ENCODE assay signal across 18 cellular contexts in the genomic region with DNA sequence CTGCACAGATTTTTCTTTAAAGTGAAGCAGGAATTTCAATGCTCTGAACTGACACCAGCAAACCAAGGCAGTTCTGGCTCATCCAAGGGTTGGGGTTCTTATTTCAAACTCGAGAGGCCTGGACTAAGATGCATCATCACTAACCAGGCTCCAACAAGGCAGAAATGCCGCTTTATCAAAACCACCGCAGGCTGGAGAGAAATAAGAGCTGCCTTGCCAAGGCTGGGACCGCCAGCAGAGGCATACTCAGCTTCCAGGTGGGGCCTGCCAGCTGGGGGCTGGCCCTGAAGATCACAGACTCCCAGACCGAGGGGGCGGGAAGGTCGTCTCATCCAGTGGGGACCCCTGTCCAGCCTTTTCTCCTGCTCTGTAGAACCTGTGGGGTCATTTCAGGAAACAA. TPM values are rescaled to one million over a fixed set of nuclear protein-coding genes. Genes with fewer than 3 reads are reported as not detected.
A peak's percentile ranks its signal among the peaks of the same experiment; 100 is the strongest.
DNase-seq lines count a peak whose midpoint lies in the region; TF ChIP-seq lines count a peak whose summit lies in the region.
"Had no signal": no experiment of that assay in that cellular context is flagged by ENCODE, and none has a peak within 500 bp of the region (broad histone marks: within the 10 kb centered on the region; RNA-seq: fewer than 3 reads in every experiment).

No MANE protein-coding gene starts in this region.

- 76% methylated on average over 6 of the region's 7 CpGs for WGBS in esophagus muscularis mucosa
- 61 to 74% methylated on average over 7 of the region's 7 CpGs for WGBS in testis, 2 donors

- H2AFZ ChIP-seq in osteoblast (ENCODE audit: low read length): no peak overlapping the region

- H3K27me3 ChIP-seq in AG04450 (ENCODE audit: control insufficient read depth, insufficient read depth, low read length) (no peaks in the 10 kb centered on the region), esophagus muscularis mucosa (no peaks in the 10 kb centered on the region), osteoblast (ENCODE audit: insufficient read depth, low read length) (no peaks in the 10 kb centered on the region), testis (no peaks in the 10 kb centered on the region)
- H3K27me3 ChIP-seq: cardiac muscle cell had no signal

- H3K27me3 Mint-ChIP-seq in glutamatergic neuron (ENCODE audit: unreplicated experiment): peaks cover 2% of the 10 kb centered on the region

- no peak overlapping the region for H3K27ac Mint-ChIP-seq in glutamatergic neuron (ENCODE audit: unreplicated experiment)
- H3K27ac Mint-ChIP-seq: activated naive CD8-positive, alpha-beta T cell; activated T-cell treated with anti-CD3 and anti-CD28 coated beads, Interleukin-2, amount 50 U/mL, for 72 hours; CD4-positive, CD25-positive, alpha-beta regulatory T cell had no signal

- no peak for TF ChIP-seq EP300 in esophagus muscularis mucosa (IDR thresholded peaks at IDR 0.05)

- TF ChIP-seq CTCF in AG04450 (IDR thresholded peaks at IDR 0.05; ENCODE audit: low read depth, low read length) (no peak), RWPE1 (conservative IDR thresholded peaks at IDR 0.05; ENCODE audit: low read depth) (no peak), esophagus muscularis mucosa (IDR thresholded peaks at IDR 0.05) (no peak), osteoblast (IDR thresholded peaks at IDR 0.05; ENCODE audit: extremely low read depth, low read depth, low read length) (no peak), testis (IDR thresholded peaks at IDR 0.05) (no peak), glutamatergic neuron (IDR thresholded peaks at IDR 0.05; ENCODE audit: partially characterized antibody, unreplicated experiment) (no peak)

- H3K4me1 ChIP-seq in esophagus muscularis mucosa (peaks cover 23 to 67% (median 62%) of the 10 kb centered on the region in 4 donors), osteoblast (ENCODE audit: insufficient read depth, low read length) (peaks cover 37% of the 10 kb centered on the region), testis (no peaks in the 10 kb centered on the region)

- H3K9me3 Mint-ChIP-seq in glutamatergic neuron (ENCODE audit: unreplicated experiment): no peaks in the 10 kb centered on the region
- H3K9me3 Mint-ChIP-seq: activated T-cell treated with anti-CD3 and anti-CD28 coated beads, Interleukin-2, amount 50 U/mL, for 72 hours; IgD-negative memory B cell had no signal

- H3K36me3 ChIP-seq in esophagus muscularis mucosa (no peaks in the 10 kb centered on the region), osteoblast (ENCODE audit: insufficient read depth, low read length) (no peaks in the 10 kb centered on the region), testis (ENCODE audit: low read depth, missing control alignments) (no peaks in the 10 kb centered on the region)
- H3K36me3 ChIP-seq: cardiac muscle cell had no signal

- intact Hi-C loops in esophagus muscularis mucosa (cut with DNase I): no loop called here
- intact Hi-C loops in testis (cut with DNase I; ENCODE audit: low total_unique reads): no loop called here

- POLR2A ChIA-PET in AG04450 (lab: Yijun Ruan, JAX): no interaction called here
- POLR2A ChIA-PET in RWPE1 (lab: Yijun Ruan, JAX; ENCODE audit: low non-redundant PET): no interaction called here

- peak overlapping the region; percentile 65 for H3K27ac ChIP-seq in AG04450 (ENCODE audit: low read depth, low read length)
- H3K27ac ChIP-seq in RWPE1: peak overlapping the region; percentile 34; the same call in 1 of the 2 replicates
- peak overlapping the region; percentile 78 to 89 (median 87) for H3K27ac ChIP-seq in esophagus muscularis mucosa (replicated peaks in 1 of 4)
- H3K27ac ChIP-seq in osteoblast (ENCODE audit: low read depth, low read length): peak overlapping the region; percentile 21
- no peak overlapping the region for H3K27ac ChIP-seq in testis
- H3K27ac ChIP-seq: cardiac muscle cell had no signal

- H3K36me3 Mint-ChIP-seq in glutamatergic neuron (ENCODE audit: unreplicated experiment): peaks cover 11% of the 10 kb centered on the region
- H3K36me3 Mint-ChIP-seq: activated naive CD8-positive, alpha-beta T cell; CD4-positive, CD25-positive, alpha-beta regulatory T cell; IgD-negative memory B cell had no signal

- CTCF ChIA-PET in AG04450 (lab: Charles Lee): no interaction called here
- CTCF ChIA-PET in RWPE1 (lab: Yijun Ruan, JAX): interaction anchor here (0.7 kb wide), 1 partner anchor 17 kb away, joined by 6 read pairs; no protein-coding TSS in a partner anchor

- DNase-seq in AG04450 (ENCODE audit: low read depth, low spot score): no peak
- DNase-seq in RWPE1 (ENCODE audit: low spot score): no peak
- peak; percentile 37 for DNase-seq in esophagus muscularis mucosa (ENCODE audit: extremely low spot score)
- DNase-seq in osteoblast (ENCODE audit: insufficient read length, low spot score, missing footprints): no peak
- DNase-seq in NCI-H748 (lab: John Stamatoyannopoulos, UW; ENCODE audit: unreplicated experiment): no peak
- DNase-seq in stimulated activated CD4-positive, alpha-beta T cell treated with anti-CD3 and anti-CD28 coated beads, Interleukin-4, amount 100 ng/mL, for 24 hours: no peak
- no peak for DNase-seq in testis
- DNase-seq in glutamatergic neuron: no peak
- DNase-seq: activated CD4-positive, CD25-positive, alpha-beta regulatory T cell; activated T-cell treated with anti-CD3 and anti-CD28 coated beads, Interleukin-2, amount 50 U/mL, for 72 hours; CD4-positive, CD25-positive, alpha-beta regulatory T cell; left colon; NCI-H1417 treated with DMSO at 0.1 percent for 48 hours; NCI-H524 treated with DMSO at 0.1 percent for 48 hours; T-helper 9 cell had no signal

- no peaks in the 10 kb centered on the region for H3K79me2 ChIP-seq in osteoblast (ENCODE audit: insufficient read depth, low read length)

- TF ChIP-seq POLR2A in esophagus muscularis mucosa (IDR thresholded peaks at IDR 0.05; ENCODE audit: low read depth): no peak
- TF ChIP-seq POLR2A in testis (IDR thresholded peaks at IDR 0.05): no peak

- H3K9me3 ChIP-seq in AG04450 (ENCODE audit: control insufficient read depth, insufficient read depth, low read length) (peaks cover 12% of the 10 kb centered on the region), esophagus muscularis mucosa (no peaks in the 10 kb centered on the region), osteoblast (ENCODE audit: low read depth, low read length) (no peaks in the 10 kb centered on the region), testis (no peaks in the 10 kb centered on the region)

- H4K20me1 ChIP-seq in osteoblast (ENCODE audit: insufficient read depth, low read length): no peaks in the 10 kb centered on the region

- H3K4me3 Mint-ChIP-seq in glutamatergic neuron (ENCODE audit: unreplicated experiment): no peak overlapping the region
- H3K4me3 Mint-ChIP-seq: activated naive CD8-positive, alpha-beta T cell; activated T-cell treated with anti-CD3 and anti-CD28 coated beads, Interleukin-2, amount 50 U/mL, for 72 hours; CD4-positive, CD25-positive, alpha-beta regulatory T cell had no signal

- no peak overlapping the region for H3K4me3 ChIP-seq in AG04450 (ENCODE audit: low read depth, low read length)
- no peak overlapping the region for H3K4me3 ChIP-seq in esophagus muscularis mucosa
- no peak overlapping the region for H3K4me3 ChIP-seq in osteoblast (ENCODE audit: insufficient read depth, low read length)
- H3K4me3 ChIP-seq in testis: no peak overlapping the region
- H3K4me3 ChIP-seq: cardiac muscle cell had no signal

- no peaks in the 10 kb centered on the region for H3K4me1 Mint-ChIP-seq in glutamatergic neuron (ENCODE audit: low read depth, unreplicated experiment)
- H3K4me1 Mint-ChIP-seq: CD4-positive, CD25-positive, alpha-beta regulatory T cell; IgD-negative memory B cell had no signal

- no peak overlapping the region for H3K4me2 ChIP-seq in osteoblast (ENCODE audit: insufficient read depth, low read length)

RNA-seq across cellular contexts. Expression of a gene that starts 37.4 kb away (rescaled TPM):
- polyA plus RNA-seq in AG04450 (2011; rRNA removed) (356 and 455 TPM in 2 replicates), testis (ENCODE audit: insufficient read depth, low read depth, low replicate concordance) (193 TPM)
- 131 and 182 TPM in 2 replicates for polyA minus RNA-seq in AG04450 (2011; rRNA and poly(A)+ RNA removed)
- total RNA-seq in esophagus muscularis mucosa (100 to 1,000 TPM; 241 to 459 (median 346) TPM), osteoblast (417 and 480 TPM in 2 replicates), testis (100 to 1,000 TPM; 416 to 575 TPM), glutamatergic neuron (ENCODE audit: unreplicated experiment) (47.6 TPM)

Comparison
In these comparisons a context has a peak if more than half of its experiments do, and no peak if none do; other contexts are left out.
1. H3K27ac ChIP-seq: peak in AG04450 (single experiment), RWPE1 (single experiment), esophagus muscularis mucosa (4 of 4) and osteoblast (single experiment); none in testis (0 of 2).